In genomic region chr14:23321572-23322547, GRCh38 we compare ENCODE assay signal across 8 cellular contexts. TPM values are rescaled to one million over a fixed set of nuclear protein-coding genes. Genes with fewer than 3 reads are reported as not detected.
DNase-seq lines count a peak whose midpoint lies in the region; ATAC-seq, FAIRE-seq and TF ChIP-seq lines count a peak whose summit lies in the region.

No MANE protein-coding gene starts in this region.

- H4K20me1 ChIP-seq in GM12878 (ENCODE audit: control insufficient read depth, insufficient read depth), result no peaks in the 10 kb centered on the region; the same call in 1 of the 2 replicates

- peaks cover 23% of the 10 kb centered on the region for H3K79me2 ChIP-seq in GM12878 (ENCODE audit: control insufficient read depth, insufficient read depth, low read length)

- no peak overlapping the region for H2AFZ ChIP-seq in GM12878 (ENCODE audit: control insufficient read depth, low read depth, low read length)

- H3K27me3 ChIP-seq in GM12878 (replicated peaks in 1 of 2; ENCODE audit: control insufficient read depth in 2 of 2, insufficient read depth in 2 of 2, low read length in 1 of 2), result no peaks in the 10 kb centered on the region

- no peaks in the 10 kb centered on the region for H3K9me3 Mint-ChIP-seq in T-cell

- H3K4me3 ChIP-seq in AG10803 (ENCODE audit: low read length), result peak overlapping the region; percentile 93
- H3K4me3 ChIP-seq in GM12878, result peak overlapping the region; percentile 99

- FAIRE-seq in GM19239 (lab: Jason Lieb, UNC) (peak; percentile 42), GM12878 (lab: Jason Lieb, UNC) (peak; percentile 78)

- intact Hi-C loops in GM12878 (cut with micrococcal nuclease; ENCODE audit: unreplicated experiment), result loop anchor here (1.0 to 5.0 kb wide), 3 partner anchors 21 to 235 kb away; partner anchors contain the start of genes NGDN and THTPA

- 0 out of 2 replicates have a peak, but pooled peaks have one; percentile 16 for TF ChIP-seq CTCF in AG10803 (conservative IDR thresholded peaks at IDR 0.05; ENCODE audit: low read length)
- 0 out of 6 replicates have a peak, but pooled peaks of 1 of the 3 experiments have one; percentile 4 for TF ChIP-seq CTCF in GM12878 (IDR thresholded peaks at IDR 0.05 in 2 of 3, conservative IDR thresholded peaks at IDR 0.05 in 1 of 3; ENCODE audit: control insufficient read depth in 2 of 3, extremely low read depth in 1 of 3, insufficient read depth in 1 of 3, low read depth in 3 of 3, low read length in 3 of 3)

- H3K4me1 Mint-ChIP-seq in T-cell, result peaks cover 30 to 32% (median 30%) of the 10 kb centered on the region in 3 donors

- in situ Hi-C loops in GM12878 (cut with MboI), result loop anchor here (5.0 to 25.0 kb wide), 2 partner anchors 235 to 790 kb away; partner anchors contain the start of genes DCAF11, NRL and THTPA

- H3K27ac Mint-ChIP-seq in T-cell, result peak overlapping the region; percentile 84 to 85

- ATAC-seq in T-cell (replicated peaks in 1 of 4) (peak in 3 of 4 experiments; percentile 1 to 3 (median 2)), GM12878 (peak; percentile 14)

- peaks cover 10 to 18% of the 10 kb centered on the region in 2 experiments for H3K36me3 ChIP-seq in GM12878 (ENCODE audit: control insufficient read depth in 2 of 2, insufficient read depth in 2 of 2, low read length in 1 of 2)

- H3K9me3 ChIP-seq in GM12878 (replicated peaks; ENCODE audit: control insufficient read depth, insufficient read depth, low read length), result no peaks in the 10 kb centered on the region

- WGBS in GM12878 (ENCODE audit: insufficient coverage, insufficient replicate concordance, low lambda C conversion rate, missing lambda C conversion rate), result under 1% methylated on average over 45 of the region's 64 CpGs

- peak overlapping the region; percentile 97 for H3K9ac ChIP-seq in GM12878 (ENCODE audit: control insufficient read depth, insufficient read depth, low read length)

- TF ChIP-seq POLR2A in GM12878 (IDR thresholded peaks at IDR 0.05; ENCODE audit: low read depth, low read length), result peak; percentile 64

- BruUV-seq in GM12878 (replicated peaks; lab: Mats Ljungman, UMichigan), result no TSS peak

- CTCF ChIA-PET in T-cell (lab: Charles Lee) (interaction anchor here (0.5 to 6.6 kb wide), 33 partner anchors 9 to 1885 kb away, joined by 3 to 93 read pairs (median 4); partner anchors contain the start of genes ACIN1 (in 1 of the 2), BCL2L2 (in 1 of the 2), C14orf119 (in 1 of the 2) and HOMEZ (in 1 of the 2)), GM12878 (lab: Yijun Ruan, JAX) (interaction anchor here (1.2 to 7.2 kb wide), 20 partner anchors 15 to 392 kb away, joined by 3 to 77 read pairs (median 7); partner anchors contain the start of genes ACIN1, BCL2L2, C14orf119 and HOMEZ)

- TF ChIP-seq RAD21 in GM12878 (IDR thresholded peaks at IDR 0.05; ENCODE audit: insufficient read depth, low read depth, low read length), result no peak

- no peak for TF ChIP-seq EP300 in GM12878 (IDR thresholded peaks at IDR 0.05; ENCODE audit: borderline replicate concordance in 1 of 2, control insufficient read depth in 1 of 2, low read depth in 2 of 2, low read length in 2 of 2)

- peak overlapping the region; percentile 87 for H3K27ac ChIP-seq in GM12878 (ENCODE audit: control insufficient read depth, insufficient read depth)

- RAD21 ChIA-PET in GM12878 (lab: Charles Lee; ENCODE audit: unreplicated experiment), result interaction anchor here (0.6 to 4.1 kb wide), 12 partner anchors 18 to 227 kb away, joined by 3 to 103 read pairs (median 5); partner anchors contain the start of genes ACIN1, BCL2L2, C14orf119 and HOMEZ

- POLR2A ChIA-PET in T-cell (lab: Charles Lee), result interaction anchor here (0.5 to 3.0 kb wide), 15 partner anchors 11 to 819 kb away, joined by 3 to 30 read pairs (median 5); partner anchors contain the start of genes C14orf119 (in 2 of the 2), ACIN1 (in 1 of the 2), DAD1 (in 1 of the 2) and HOMEZ (in 1 of the 2)
- POLR2A ChIA-PET in GM12878 (lab: Charles Lee), result interaction anchor here (0.5 to 6.3 kb wide), 17 partner anchors 7 to 434 kb away, joined by 3 to 98 read pairs (median 4); partner anchors contain the start of genes ACIN1, BCL2L2, C14orf119 and HOMEZ

- H3K4me3 Mint-ChIP-seq in T-cell, result peak overlapping the region; percentile 88 to 93 (median 90)

- SMC1A ChIA-PET in GM12878 (lab: Charles Lee; ENCODE audit: uncharacterized antibody, unreplicated experiment), result interaction anchor here (0.8 to 4.5 kb wide), 16 partner anchors 12 to 891 kb away, joined by 3 to 48 read pairs (median 6); partner anchors contain the start of genes BCL2L2, CHMP4A, HOMEZ and PPP1R3E

- peaks cover 13% of the 10 kb centered on the region for H3K4me1 ChIP-seq in GM12878 (ENCODE audit: control insufficient read depth, insufficient read depth, low read length)

- DNase-seq in AG10803 (ENCODE audit: low read depth), result peak; percentile 57
- no peak for DNase-seq in GM19239 (ENCODE audit: insufficient read length, low spot score)
- DNase-seq in HK-2 (ENCODE audit: unreplicated experiment), result peak; percentile 67
- peak in 25 of 34 experiments; percentile 11 to 46 (median 28) for DNase-seq in T-cell
- DNase-seq in GM12878 (ENCODE audit: low read depth, low spot score), result no peak
- DNase-seq in iPS-NIHi11 (ENCODE audit: low spot score), result peak; percentile 63
- DNase-seq in stimulated activated CD4-positive, alpha-beta T cell treated with anti-CD3 and anti-CD28 coated beads, Interleukin-12 subunit alpha, Interleukin-12 subunit beta, amount 100 ng/mL, for 24 hours (ENCODE audit: low read depth in 2 of 2), result peak; percentile 35 to 45
- no peak for DNase-seq in NCI-H1105 (lab: John Stamatoyannopoulos, UW)

- peak overlapping the region; percentile 92 for H3K4me2 ChIP-seq in GM12878 (ENCODE audit: control insufficient read depth, insufficient read depth)

- H3K27me3 Mint-ChIP-seq in T-cell, result no peaks in the 10 kb centered on the region

- H3K36me3 Mint-ChIP-seq in T-cell, result peaks cover 23% of the 10 kb centered on the region

RNA-seq across cellular contexts. Expression of gene PABPN1, which starts 0.6 kb away (rescaled TPM):
- total RNA-seq in T-cell (100 to 1,000 TPM; 182 to 207 (median 186) TPM), GM12878 (2014; rRNA removed) (83.4 and 90.6 TPM in 2 replicates), GM12878 (2014; rRNA removed; fragmentation: Illumina TruSeq; extraction: Trizol) (106 TPM in 2 replicates), GM12878 (2021) (189 and 206 TPM in 2 replicates)
- total RNA-seq in GM12878 (2013; cell fraction: nucleolus; rRNA removed), result 79.0 and 80.6 TPM in 2 replicates
- 67.7 TPM for polyA plus RNA-seq in GM12878 (2011; ENCODE audit: low read depth)
- polyA plus RNA-seq in GM12878 (2011; rRNA removed) (222 and 248 TPM in 2 replicates), GM12878 (2014; fragmentation: Illumina TruSeq; extraction: Trizol) (206 and 231 TPM in 2 replicates), GM12878 (2014; fragmentation: Nextera tagmentation; extraction: Ambion mirVana) (10 to 100 TPM; 31.3 to 35.6 TPM), GM12878 (2014; rRNA removed) (149 and 158 TPM in 2 replicates), GM12878 (2016; fragmentation: Nextera tagmentation; extraction: Ambion mirVana) (10 to 100 TPM; 76.8 to 99.4 TPM)
- polyA plus RNA-seq in GM12878 (2011; cell fraction: cytosol; rRNA removed), result 198 and 220 TPM in 2 replicates
- 548 and 640 TPM in 2 replicates for polyA plus RNA-seq in GM12878 (2011; cell fraction: nucleus; rRNA removed)
- 119 and 126 TPM in 2 replicates for polyA plus RNA-seq in GM12878 (2012)
- polyA minus RNA-seq in GM12878 (2011; rRNA and poly(A)+ RNA removed), result 90.9 and 114 TPM in 2 replicates
- polyA minus RNA-seq in GM12878 (2011; cell fraction: cytosol; rRNA and poly(A)+ RNA removed), result 21.9 and 31.3 TPM in 2 replicates
- polyA minus RNA-seq in GM12878 (2011; cell fraction: nucleus; rRNA and poly(A)+ RNA removed), result 40.1 and 63.0 TPM in 2 replicates

RNA-seq across cellular contexts. Expression of gene BCL2L2, which starts 15.2 kb away (rescaled TPM):
- 1 to 10 TPM; 1.9 to 4.6 (median 2.2) TPM for total RNA-seq in T-cell
- total RNA-seq in GM12878 (2013; cell fraction: nucleolus; rRNA removed), result 24.1 and 28.4 TPM in 2 replicates
- 5.8 and 6.3 TPM in 2 replicates for total RNA-seq in GM12878 (2014; rRNA removed)
- 7.9 and 8.3 TPM in 2 replicates for total RNA-seq in GM12878 (2014; rRNA removed; fragmentation: Illumina TruSeq; extraction: Trizol)
- 9.7 and 12.5 TPM in 2 replicates for total RNA-seq in GM12878 (2021)
- 8.3 TPM for polyA plus RNA-seq in GM12878 (2011; ENCODE audit: low read depth)
- 14.7 and 15.4 TPM in 2 replicates for polyA plus RNA-seq in GM12878 (2011; rRNA removed)
- 12.1 and 14.0 TPM in 2 replicates for polyA plus RNA-seq in GM12878 (2011; cell fraction: cytosol; rRNA removed)
- 21.4 and 22.2 TPM in 2 replicates for polyA plus RNA-seq in GM12878 (2011; cell fraction: nucleus; rRNA removed)
- 12.0 and 12.8 TPM in 2 replicates for polyA plus RNA-seq in GM12878 (2012)
- 9.6 and 10.1 TPM in 2 replicates for polyA plus RNA-seq in GM12878 (2014; fragmentation: Illumina TruSeq; extraction: Trizol)
- 1 to 10 TPM; 1.4 to 3.1 TPM for polyA plus RNA-seq in GM12878 (2014; fragmentation: Nextera tagmentation; extraction: Ambion mirVana)
- 13.3 and 14.0 TPM in 2 replicates for polyA plus RNA-seq in GM12878 (2014; rRNA removed)
- polyA plus RNA-seq in GM12878 (2016; fragmentation: Nextera tagmentation; extraction: Ambion mirVana), result 1 to 10 TPM; 1.5 to 2.2 TPM
- polyA minus RNA-seq in GM12878 (2011; rRNA and poly(A)+ RNA removed), result 10.7 and 14.0 TPM in 2 replicates
- polyA minus RNA-seq in GM12878 (2011; cell fraction: cytosol; rRNA and poly(A)+ RNA removed), result 2.9 and 4.1 TPM in 2 replicates
- polyA minus RNA-seq in GM12878 (2011; cell fraction: nucleus; rRNA and poly(A)+ RNA removed), result 10.4 and 16.9 TPM in 2 replicates

RNA-seq across cellular contexts. Expression of gene PPP1R3E, which starts 19.2 kb away (rescaled TPM):
- total RNA-seq in T-cell (10 to 100 TPM; 40.8 to 72.6 (median 68.2) TPM), GM12878 (2014; rRNA removed) (6.3 and 6.6 TPM in 2 replicates), GM12878 (2014; rRNA removed; fragmentation: Illumina TruSeq; extraction: Trizol) (7.6 and 9.7 TPM in 2 replicates), GM12878 (2021) (8.6 and 11.7 TPM in 2 replicates)
- 79.3 and 88.0 TPM in 2 replicates for total RNA-seq in GM12878 (2013; cell fraction: nucleolus; rRNA removed)
- polyA plus RNA-seq in GM12878 (2011; ENCODE audit: low read depth), result 11.1 TPM
- polyA plus RNA-seq in GM12878 (2011; rRNA removed) (26.4 and 32.7 TPM in 2 replicates), GM12878 (2014; fragmentation: Illumina TruSeq; extraction: Trizol) (13.7 and 18.7 TPM in 2 replicates), GM12878 (2014; fragmentation: Nextera tagmentation; extraction: Ambion mirVana) (1 to 10 TPM; 4.7 to 4.8 TPM), GM12878 (2014; rRNA removed) (9.3 and 13.7 TPM in 2 replicates), GM12878 (2016; fragmentation: Nextera tagmentation; extraction: Ambion mirVana) (1 to 10 TPM; 4.6 to 6.1 TPM)
- 20.7 and 26.7 TPM in 2 replicates for polyA plus RNA-seq in GM12878 (2011; cell fraction: cytosol; rRNA removed)
- 72.6 and 113 TPM in 2 replicates for polyA plus RNA-seq in GM12878 (2011; cell fraction: nucleus; rRNA removed)
- 10.9 and 17.0 TPM in 2 replicates for polyA plus RNA-seq in GM12878 (2012)
- 19.9 and 26.3 TPM in 2 replicates for polyA minus RNA-seq in GM12878 (2011; rRNA and poly(A)+ RNA removed)
- 4.0 and 5.3 TPM in 2 replicates for polyA minus RNA-seq in GM12878 (2011; cell fraction: cytosol; rRNA and poly(A)+ RNA removed)
- polyA minus RNA-seq in GM12878 (2011; cell fraction: nucleus; rRNA and poly(A)+ RNA removed), result 25.1 and 34.8 TPM in 2 replicates

RNA-seq across cellular contexts. Expression of gene SLC22A17, which starts 30.8 kb away (rescaled TPM):
- 10 to 100 TPM; 12.0 to 19.0 (median 17.3) TPM for total RNA-seq in T-cell
- total RNA-seq in GM12878 (2013; cell fraction: nucleolus; rRNA removed), result not detected in 2 replicates
- total RNA-seq in GM12878 (2014; rRNA removed), result not detected in 2 replicates
- not detected in 2 replicates for total RNA-seq in GM12878 (2014; rRNA removed; fragmentation: Illumina TruSeq; extraction: Trizol)
- total RNA-seq in GM12878 (2021), result 0.11 TPM in 1 of 2 replicates, not detected in the other
- polyA plus RNA-seq in GM12878 (2011; ENCODE audit: low read depth), result not detected
- not detected in 2 replicates for polyA plus RNA-seq in GM12878 (2011; rRNA removed)
- not detected in 2 replicates for polyA plus RNA-seq in GM12878 (2011; cell fraction: cytosol; rRNA removed)
- polyA plus RNA-seq in GM12878 (2011; cell fraction: nucleus; rRNA removed), result 0.10 TPM in 1 of 2 replicates, not detected in the other
- polyA plus RNA-seq in GM12878 (2012), result 0.06 TPM in 1 of 2 replicates, not detected in the other
- not detected in 2 replicates for polyA plus RNA-seq in GM12878 (2014; fragmentation: Illumina TruSeq; extraction: Trizol)
- polyA plus RNA-seq in GM12878 (2014; fragmentation: Nextera tagmentation; extraction: Ambion mirVana), result not detected
- polyA plus RNA-seq in GM12878 (2014; rRNA removed), result not detected in 2 replicates
- polyA plus RNA-seq in GM12878 (2016; fragmentation: Nextera tagmentation; extraction: Ambion mirVana), result not detected
- not detected in 2 replicates for polyA minus RNA-seq in GM12878 (2011; rRNA and poly(A)+ RNA removed)
- polyA minus RNA-seq in GM12878 (2011; cell fraction: cytosol; rRNA and poly(A)+ RNA removed), result not detected in 2 replicates
- not detected in 2 replicates for polyA minus RNA-seq in GM12878 (2011; cell fraction: nucleus; rRNA and poly(A)+ RNA removed)

RNA-seq across cellular contexts. Expression of gene HOMEZ, which starts 35.9 kb away (rescaled TPM):
- 10 to 100 TPM in 3 of 5 donors, 1 to 10 TPM in 2; 6.2 to 17.5 (median 15.1) TPM for total RNA-seq in T-cell
- 13.1 and 14.2 TPM in 2 replicates for total RNA-seq in GM12878 (2013; cell fraction: nucleolus; rRNA removed)
- 14.3 and 14.7 TPM in 2 replicates for total RNA-seq in GM12878 (2014; rRNA removed)
- 12.7 and 13.0 TPM in 2 replicates for total RNA-seq in GM12878 (2014; rRNA removed; fragmentation: Illumina TruSeq; extraction: Trizol)
- 15.2 and 15.3 TPM in 2 replicates for total RNA-seq in GM12878 (2021)
- polyA plus RNA-seq in GM12878 (2011; ENCODE audit: low read depth), result 1.9 TPM
- 9.6 and 11.0 TPM in 2 replicates for polyA plus RNA-seq in GM12878 (2011; rRNA removed)
- polyA plus RNA-seq in GM12878 (2011; cell fraction: cytosol; rRNA removed), result 11.3 and 14.2 TPM in 2 replicates
- 5.9 and 7.2 TPM in 2 replicates for polyA plus RNA-seq in GM12878 (2011; cell fraction: nucleus; rRNA removed)
- polyA plus RNA-seq in GM12878 (2012), result 5.7 and 10.2 TPM in 2 replicates
- polyA plus RNA-seq in GM12878 (2014; fragmentation: Illumina TruSeq; extraction: Trizol), result 17.8 and 19.3 TPM in 2 replicates
- polyA plus RNA-seq in GM12878 (2014; fragmentation: Nextera tagmentation; extraction: Ambion mirVana), result 1 to 10 TPM; 2.6 to 3.6 TPM
- 11.2 and 12.9 TPM in 2 replicates for polyA plus RNA-seq in GM12878 (2014; rRNA removed)
- 10 to 100 TPM; 13.3 to 16.2 TPM for polyA plus RNA-seq in GM12878 (2016; fragmentation: Nextera tagmentation; extraction: Ambion mirVana)
- polyA minus RNA-seq in GM12878 (2011; rRNA and poly(A)+ RNA removed), result 18.8 and 19.3 TPM in 2 replicates
- 3.2 and 5.4 TPM in 2 replicates for polyA minus RNA-seq in GM12878 (2011; cell fraction: cytosol; rRNA and poly(A)+ RNA removed)
- 6.5 and 8.0 TPM in 2 replicates for polyA minus RNA-seq in GM12878 (2011; cell fraction: nucleus; rRNA and poly(A)+ RNA removed)

Comparison
In these comparisons a context has a peak if more than half of its experiments do, and no peak if none do; other contexts are left out.
1. DNase-seq: peak in AG10803 (single experiment), HK-2 (single experiment), T-cell (25 of 34), iPS-NIHi11 (single experiment) and stimulated activated CD4-positive, alpha-beta T cell treated with anti-CD3 and anti-CD28 coated beads, Interleukin-12 subunit alpha, Interleukin-12 subunit beta, amount 100 ng/mL, for 24 hours (2 of 2); none in GM19239 (single experiment), GM12878 (single experiment) and NCI-H1105 (single experiment).